23 cellular contexts compared by ENCODE assay signal in genomic region chr18:25099838-25100393, GRCh38.
DNase-seq lines count a peak whose midpoint lies in the region; ATAC-seq, FAIRE-seq and TF ChIP-seq lines count a peak whose summit lies in the region.
"Had no signal": no experiment of that assay in that cellular context is flagged by ENCODE, and none has a peak within 500 bp of the region (broad histone marks: within the 10 kb centered on the region; RNA-seq: fewer than 3 reads in every experiment).

No MANE protein-coding gene starts in this region.

- no peak overlapping the region for H3K27ac ChIP-seq in WERI-Rb-1
- H3K27ac ChIP-seq: BLaER1 had no signal

- H3K27me3 ChIP-seq in WERI-Rb-1 (ENCODE audit: insufficient read depth, low read depth, severe bottlenecking) = peaks cover 6% of the 10 kb centered on the region
- H3K27me3 ChIP-seq: BLaER1 had no signal

- DNase-seq in AG10803 (ENCODE audit: low read depth) = peak; percentile 24
- DNase-seq in HCEC 1CT = peak; percentile 41
- DNase-seq in WERI-Rb-1 = peak; percentile 10
- DNase-seq in foreskin fibroblast = peak; percentile 43 to 74
- no peak for DNase-seq in NCI-H187 treated with DMSO at 0.1 percent for 48 hours (lab: John Stamatoyannopoulos, UW)
- no peak for DNase-seq in KG1 (lab: John Stamatoyannopoulos, UW)
- no peak for DNase-seq in frontal cortex (ENCODE audit: low spot score in 2 of 2)
- DNase-seq: activated CD4-positive, alpha-beta T cell treated with anti-CD3 and anti-CD28 coated beads for 4 hours; head of caudate nucleus; kidney; NCI-H146; NCI-H82; posterior cingulate gyrus; RPMI8226; stimulated activated naive CD8-positive, alpha-beta T cell treated with anti-CD3 and anti-CD28 coated beads, Interleukin-15, amount 100 ng/mL, for 72 hours; T-helper 2 cell had no signal

- FAIRE-seq in frontal cortex (lab: Jason Lieb, UNC) = no peak
- FAIRE-seq: bronchial epithelial cell, GM12891, K562, kidney had no signal

- no peak for ATAC-seq in GM19467 (IDR thresholded peaks at IDR 0.05; ENCODE audit: unreplicated experiment)
- ATAC-seq: activated naive CD4-positive, alpha-beta T cell treated with anti-CD3 and anti-CD28 coated beads, Interleukin-2, amount 50 U/mL, for 72 hours; K562; stimulated activated naive CD8-positive, alpha-beta T cell treated with anti-CD3 and anti-CD28 coated beads, Interleukin-15, amount 100 ng/mL, for 72 hours had no signal

- H3K9me3 ChIP-seq in WERI-Rb-1 (ENCODE audit: severe bottlenecking) = no peaks in the 10 kb centered on the region
- H3K9me3 ChIP-seq: BLaER1, HAP-1 had no signal

- peak; percentile 17 for TF ChIP-seq CTCF in AG10803 (conservative IDR thresholded peaks at IDR 0.05; ENCODE audit: low read length)
- TF ChIP-seq CTCF in WERI-Rb-1 (IDR thresholded peaks at IDR 0.05; ENCODE audit: low read depth, low read length) = no peak
- no peak for TF ChIP-seq CTCF in foreskin fibroblast (IDR thresholded peaks at IDR 0.05; ENCODE audit: low read depth, low read length)

- H3K36me3 ChIP-seq in WERI-Rb-1 = no peaks in the 10 kb centered on the region
- H3K36me3 ChIP-seq: BLaER1, HAP-1 had no signal

- no peak overlapping the region for H3K4me3 ChIP-seq in AG10803 (ENCODE audit: low read length)
- H3K4me3 ChIP-seq in WERI-Rb-1 (ENCODE audit: low read depth, low read length) = no peak overlapping the region
- no peak overlapping the region for H3K4me3 ChIP-seq in foreskin fibroblast (ENCODE audit: low read depth in 1 of 2, low read length in 2 of 2)
- H3K4me3 ChIP-seq: BLaER1, HAP-1, K562 had no signal

Comparison
In these comparisons a context has a peak if more than half of its experiments do, and no peak if none do; other contexts are left out.
1. DNase-seq: peak in AG10803 (single experiment), HCEC 1CT (single experiment), WERI-Rb-1 (single experiment) and foreskin fibroblast (2 of 2); none in NCI-H187 treated with DMSO at 0.1 percent for 48 hours (single experiment), KG1 (single experiment) and frontal cortex (0 of 2).